Comparison of ENCODE assay signal across 8 cellular contexts in the genomic region with DNA sequence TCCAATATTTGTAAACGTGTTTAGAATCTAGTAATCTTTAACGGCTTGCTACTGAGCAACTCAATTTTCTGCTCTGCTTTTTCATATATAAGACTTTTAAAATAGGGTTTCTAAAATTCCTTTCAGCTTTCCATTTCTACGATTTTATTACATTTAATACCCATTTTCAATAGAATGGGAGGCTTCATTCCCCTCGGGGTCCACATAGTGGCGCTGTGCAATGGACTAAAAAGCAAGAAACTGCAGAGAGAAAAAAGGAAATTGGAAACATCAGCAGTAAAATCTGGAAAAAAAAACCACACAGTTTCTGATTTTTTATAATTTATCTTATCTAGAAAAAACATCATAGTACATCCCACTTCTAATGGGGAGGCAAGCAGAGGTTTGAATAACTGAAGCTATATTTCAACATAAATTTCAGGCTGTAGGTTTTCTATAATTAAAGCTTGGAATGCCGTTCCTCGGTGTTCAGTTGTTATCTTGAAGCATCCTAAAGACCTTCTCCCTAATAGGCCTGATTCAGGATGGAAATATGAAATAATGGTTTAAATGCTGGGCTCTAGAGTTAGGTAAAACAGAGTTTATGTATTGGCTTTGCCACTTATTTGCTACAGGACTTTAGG. TPM values are rescaled to one million over a fixed set of nuclear protein-coding genes. Genes with fewer than 3 reads are reported as not detected.
DNase-seq lines count a peak whose midpoint lies in the region; ATAC-seq and TF ChIP-seq lines count a peak whose summit lies in the region.

No MANE protein-coding gene starts in this region.

- H3K9ac ChIP-seq in Karpas-422 (ENCODE audit: low read length), result no peak overlapping the region

- no peak overlapping the region for H2AFZ ChIP-seq in Karpas-422 (ENCODE audit: low read length)

- H4K20me1 ChIP-seq in Karpas-422 (ENCODE audit: insufficient read depth, low read depth, low read length), result no peaks in the 10 kb centered on the region

- H3K27ac ChIP-seq in Karpas-422 (ENCODE audit: low read length) (no peak overlapping the region), coronary artery (no peak overlapping the region)

- H3K4me1 ChIP-seq in Karpas-422 (ENCODE audit: low read length), result no peaks in the 10 kb centered on the region; the same call in 1 of the 2 replicates

- H3K4me3 ChIP-seq in Karpas-422 (ENCODE audit: low read length) (no peak overlapping the region), coronary artery (peak overlapping the region; percentile 41)

- no peaks in the 10 kb centered on the region for H3K9me2 ChIP-seq in Karpas-422 (replicated peaks; ENCODE audit: insufficient read depth, low read length)

- peak; percentile 66 for TF ChIP-seq CTCF in coronary artery (IDR thresholded peaks at IDR 0.05)

- ATAC-seq in GM18868 (IDR thresholded peaks at IDR 0.05; ENCODE audit: unreplicated experiment), result no peak
- no peak for ATAC-seq in HG03520 (IDR thresholded peaks at IDR 0.05; ENCODE audit: unreplicated experiment)

- no peaks in the 10 kb centered on the region for H3K9me3 ChIP-seq in Karpas-422 (ENCODE audit: low read length)

- no peak overlapping the region for H3K4me2 ChIP-seq in Karpas-422 (ENCODE audit: low read depth, low read length, poor library complexity, severe bottlenecking)

- no peaks in the 10 kb centered on the region for H3K79me2 ChIP-seq in Karpas-422 (ENCODE audit: low read length)

- no peaks in the 10 kb centered on the region for H3K36me3 ChIP-seq in Karpas-422 (ENCODE audit: insufficient read depth, low read length)

- H3K27me3 ChIP-seq in Karpas-422 (ENCODE audit: low read length), result no peaks in the 10 kb centered on the region

- peak; percentile 39 for DNase-seq in D341Med (ENCODE audit: low spot score)
- DNase-seq in Karpas-422, result peak; percentile 68
- peak; percentile 19 for DNase-seq in T follicular helper cell (ENCODE audit: low read depth)
- DNase-seq in coronary artery (ENCODE audit: low spot score), result no peak
- peak; percentile 26 for DNase-seq in midbrain (lab: John Stamatoyannopoulos, UW)
- no peak for DNase-seq in T1000 (lab: John Stamatoyannopoulos, UW)

RNA-seq across cellular contexts. Expression of a gene that starts 18.7 kb away (rescaled TPM):
- not detected in 2 replicates for total RNA-seq in Karpas-422 (2014; rRNA removed; shearing (Covaris generic); ENCODE audit: low replicate concordance)

RNA-seq across cellular contexts. Expression of a gene that starts 25.5 kb away (rescaled TPM):
- total RNA-seq in Karpas-422 (2014; rRNA removed; shearing (Covaris generic); ENCODE audit: low replicate concordance), result not detected in 2 replicates

Comparison
In these comparisons a context has a peak if more than half of its experiments do, and no peak if none do; other contexts are left out.
1. DNase-seq: peak in D341Med (single experiment), Karpas-422 (single experiment), T follicular helper cell (single experiment) and midbrain (single experiment); none in coronary artery (single experiment) and T1000 (single experiment).